In the genomic region with DNA sequence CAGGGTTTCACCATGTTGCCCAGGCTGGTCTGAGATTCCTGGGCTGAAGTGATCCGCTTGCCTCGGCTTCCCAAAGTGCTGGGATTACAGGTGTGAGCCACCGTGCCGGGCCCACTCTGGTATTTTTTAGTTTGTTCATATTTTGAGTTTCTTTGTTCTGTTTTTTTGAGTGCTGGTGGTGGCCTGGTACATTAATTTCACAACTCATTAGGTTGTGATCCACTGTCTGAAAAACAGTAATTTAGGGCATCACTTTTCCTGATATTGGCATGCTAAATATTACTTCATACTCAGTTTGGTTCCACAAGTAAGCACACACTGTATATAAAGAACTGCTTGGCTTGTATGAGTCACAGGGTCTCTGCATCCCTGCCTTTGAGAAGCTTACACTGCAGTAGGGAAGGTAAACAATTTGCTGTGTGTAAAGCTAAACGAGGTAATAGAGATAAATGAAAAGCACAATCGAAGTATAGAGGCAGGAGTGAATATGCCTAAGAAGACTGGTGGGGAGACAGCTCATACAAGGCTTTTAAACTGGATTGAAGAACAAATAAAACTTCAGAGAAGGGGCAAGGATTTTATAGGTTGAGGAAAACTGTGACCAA, we compare ENCODE assay signal across 9 cellular contexts. TPM values are rescaled to one million over a fixed set of nuclear protein-coding genes. Genes with fewer than 3 reads are reported as not detected.
DNase-seq lines count a peak whose midpoint lies in the region; ATAC-seq and TF ChIP-seq lines count a peak whose summit lies in the region.
"Had no signal": no experiment of that assay in that cellular context is flagged by ENCODE, and none has a peak within 500 bp of the region (broad histone marks: within the 10 kb centered on the region; RNA-seq: fewer than 3 reads in every experiment).

No MANE protein-coding gene starts in this region.

- DNase-seq in NCI-H1417 (lab: John Stamatoyannopoulos, UW) (peak in 2 of 3 experiments; percentile 3 to 37), NCI-H1417 treated with DMSO at 0.1 percent for 48 hours (lab: John Stamatoyannopoulos, UW) (no peak), astrocyte of the hippocampus (ENCODE audit: low read depth, low spot score) (peak; percentile 59), left lung (no peak), NCI-H2029 treated with DMSO at 0.1 percent for 48 hours (lab: John Stamatoyannopoulos, UW) (no peak), inferior parietal cortex (ENCODE audit: extremely low spot score) (no peak)
- DNase-seq: activated effector memory CD4-positive, alpha-beta T cell treated with Interleukin-2 at 50 U/mL for 16 hours had no signal

- H3K27me3 ChIP-seq in left lung: no peaks in the 10 kb centered on the region
- no peaks in the 10 kb centered on the region for H3K27me3 ChIP-seq in stomach smooth muscle (ENCODE audit: control insufficient read depth in 1 of 2, insufficient read depth in 2 of 2, low read length in 2 of 2)

- TF ChIP-seq CTCF in left lung (IDR thresholded peaks at IDR 0.05): no peak

- H3K36me3 ChIP-seq in left lung (no peaks in the 10 kb centered on the region), stomach smooth muscle (ENCODE audit: control insufficient read depth in 2 of 2, insufficient read depth in 2 of 2, low read length in 2 of 2) (no peaks in the 10 kb centered on the region)

- H3K9me3 ChIP-seq in left lung (no peaks in the 10 kb centered on the region), stomach smooth muscle (ENCODE audit: control insufficient read depth in 2 of 2, low read length in 2 of 2) (no peaks in the 10 kb centered on the region)

- H3K27ac ChIP-seq in left lung (peak overlapping the region; percentile 37 to 39), stomach smooth muscle (ENCODE audit: low read length) (peak overlapping the region; percentile 43)

- intact Hi-C loops in left lung (cut with DNase I): no loop called here

- no peak overlapping the region for H3K4me3 ChIP-seq in left lung
- H3K4me3 ChIP-seq in stomach smooth muscle (ENCODE audit: low read length in 2 of 2): no peak overlapping the region

- H3K4me1 ChIP-seq in left lung (peaks cover 19 to 71% of the 10 kb centered on the region in 2 donors), stomach smooth muscle (ENCODE audit: control insufficient read depth, insufficient read depth, low read length) (peaks cover 5% of the 10 kb centered on the region)

- ATAC-seq in left lung (peak; percentile 81), HG02938 (IDR thresholded peaks at IDR 0.05; ENCODE audit: unreplicated experiment) (no peak)

- H3K9ac ChIP-seq in stomach smooth muscle (ENCODE audit: low read length in 2 of 2): peak overlapping the region; percentile 14

RNA-seq across cellular contexts. Expression of a gene that starts 7.7 kb away (rescaled TPM):
- 10 to 100 TPM; 45.8 to 64.5 TPM for total RNA-seq in left lung

Comparison
In these comparisons a context has a peak if more than half of its experiments do, and no peak if none do; other contexts are left out.
1. DNase-seq: peak in NCI-H1417 (2 of 3) and astrocyte of the hippocampus (single experiment); none in NCI-H1417 treated with DMSO at 0.1 percent for 48 hours (single experiment), left lung (0 of 2), NCI-H2029 treated with DMSO at 0.1 percent for 48 hours (single experiment) and inferior parietal cortex (single experiment).